ENCODE assay signal across 1 cellular context in the genomic region with DNA sequence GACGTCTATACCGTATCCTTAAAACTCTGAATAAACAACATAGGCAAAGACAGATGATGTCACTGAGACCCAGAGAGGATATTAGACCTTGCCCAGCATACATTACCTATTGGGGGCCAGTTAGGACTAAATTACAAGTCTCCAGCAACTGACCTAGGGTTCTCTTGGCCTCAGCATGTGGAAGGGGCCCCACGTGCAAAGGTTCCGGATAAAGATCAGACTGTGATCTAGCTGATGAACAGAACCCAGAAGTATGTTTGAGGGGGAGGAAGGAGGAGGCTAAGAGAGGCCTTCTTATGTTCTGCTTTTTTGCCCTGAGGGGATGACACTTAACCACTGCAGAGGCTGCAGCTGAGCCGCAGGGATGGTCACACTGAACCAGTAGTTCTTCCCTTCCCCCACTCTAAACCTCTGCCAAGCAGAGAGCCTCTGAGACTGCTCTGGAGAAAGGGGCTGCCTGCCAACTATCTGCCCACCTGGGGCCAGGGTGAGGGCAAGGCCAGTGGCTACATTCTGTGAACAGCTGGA.
A peak's percentile ranks its signal among the peaks of the same experiment; 100 is the strongest.
TF ChIP-seq lines count a peak whose summit lies in the region.

No MANE protein-coding gene starts in this region.

TF ChIP-seq in K562, 482 proteins besides CTCF, POLR2A, EP300 and RAD21 (continued from another document):
- TF ChIP-seq POLR2AphosphoS2 (IDR thresholded peaks at IDR 0.05; ENCODE audit: low read length) = no peak
- TF ChIP-seq, protein P1, sequence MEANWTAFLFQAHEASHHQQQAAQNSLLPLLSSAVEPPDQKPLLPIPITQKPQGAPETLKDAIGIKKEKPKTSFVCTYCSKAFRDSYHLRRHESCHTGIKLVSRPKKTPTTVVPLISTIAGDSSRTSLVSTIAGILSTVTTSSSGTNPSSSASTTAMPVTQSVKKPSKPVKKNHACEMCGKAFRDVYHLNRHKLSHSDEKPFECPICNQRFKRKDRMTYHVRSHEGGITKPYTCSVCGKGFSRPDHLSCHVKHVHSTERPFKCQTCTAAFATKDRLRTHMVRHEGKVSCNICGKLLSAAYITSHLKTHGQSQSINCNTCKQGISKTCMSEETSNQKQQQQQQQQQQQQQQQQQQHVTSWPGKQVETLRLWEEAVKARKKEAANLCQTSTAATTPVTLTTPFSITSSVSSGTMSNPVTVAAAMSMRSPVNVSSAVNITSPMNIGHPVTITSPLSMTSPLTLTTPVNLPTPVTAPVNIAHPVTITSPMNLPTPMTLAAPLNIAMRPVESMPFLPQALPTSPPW (CRISPR knock-in tag; IDR thresholded peaks at IDR 0.05) = peak; percentile 78; the same call in 1 of the 2 replicates
